Comparison of ENCODE assay signal across 23 cellular contexts in the genomic region with DNA sequence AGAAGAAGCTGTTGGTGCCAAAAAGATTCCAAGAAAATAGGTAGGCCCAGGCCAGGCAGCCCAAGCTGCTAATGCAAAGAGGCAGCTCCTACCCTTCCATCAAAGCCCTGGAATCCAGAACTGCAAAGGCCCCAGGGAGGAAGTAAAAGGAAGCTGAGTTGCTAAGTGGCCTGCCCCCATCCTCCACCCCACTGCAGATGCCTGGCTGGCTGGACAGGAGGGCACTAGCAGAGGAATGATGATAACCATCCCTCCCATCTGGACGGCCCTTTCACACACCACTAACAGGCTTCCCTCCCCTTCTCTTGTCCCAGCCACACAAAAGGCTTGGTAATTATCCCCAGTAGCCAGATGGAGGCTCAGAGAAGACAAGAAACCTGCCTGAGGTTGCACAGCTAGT. TPM values are rescaled to one million over a fixed set of nuclear protein-coding genes. Genes with fewer than 3 reads are reported as not detected.
DNase-seq lines count a peak whose midpoint lies in the region; ATAC-seq, FAIRE-seq and TF ChIP-seq lines count a peak whose summit lies in the region.
"Had no signal": no experiment of that assay in that cellular context is flagged by ENCODE, and none has a peak within 500 bp of the region (broad histone marks: within the 10 kb centered on the region; RNA-seq: fewer than 3 reads in every experiment).

No MANE protein-coding gene starts in this region.

- intact Hi-C loops in activated CD4-positive, alpha-beta memory T cell treated with anti-CD3 and anti-CD28 coated beads for 36 hours (cut with micrococcal nuclease), result no loop called here
- intact Hi-C loops in pancreas (cut with DNase I), result no loop called here

- H4K91ac ChIP-seq in trophoblast cell (ENCODE audit: low read depth, low read length), result no peak overlapping the region

- CTCF ChIA-PET in activated CD4-positive, alpha-beta memory T cell treated with anti-CD3 and anti-CD28 coated beads for 36 hours (lab: Charles Lee), result no interaction called here

- no peaks in the 10 kb centered on the region for H3K9me3 ChIP-seq in trophoblast cell (ENCODE audit: insufficient read depth, low read depth, low read length)
- H3K9me3 ChIP-seq in pancreas, result no peaks in the 10 kb centered on the region

- peak overlapping the region; percentile 4 for H3K4me2 ChIP-seq in trophoblast cell (ENCODE audit: low read length)
- H3K4me2 ChIP-seq: BLaER1 treated with 17β-estradiol and CSF1 and Interleukin-3, amounts not matched to agents 10 nM and 100 nM; GM23338 had no signal

- no peaks in the 10 kb centered on the region for H3K36me3 Mint-ChIP-seq in activated CD4-positive, alpha-beta memory T cell treated with anti-CD3 and anti-CD28 coated beads for 36 hours
- H3K36me3 Mint-ChIP-seq: CD14-positive monocyte; CD8-positive, alpha-beta memory T cell had no signal

- no peak overlapping the region for H2AK5ac ChIP-seq in trophoblast cell (ENCODE audit: low read length)

- H3K18ac ChIP-seq in trophoblast cell (ENCODE audit: low read length), result no peak overlapping the region

- H3K27ac ChIP-seq in trophoblast cell (ENCODE audit: low read depth, low read length), result peak overlapping the region; percentile 43
- no peak overlapping the region for H3K27ac ChIP-seq in pancreas
- H3K27ac ChIP-seq: 22Rv1; BLaER1 treated with 17β-estradiol and CSF1 and Interleukin-3, amounts not matched to agents 10 nM and 100 nM had no signal

- H3K4ac ChIP-seq in trophoblast cell (ENCODE audit: low read depth, low read length), result no peak overlapping the region

- no peak overlapping the region for H3K14ac ChIP-seq in trophoblast cell (ENCODE audit: low read length)

- H3K9me3 Mint-ChIP-seq in activated CD4-positive, alpha-beta memory T cell treated with anti-CD3 and anti-CD28 coated beads for 36 hours, result no peaks in the 10 kb centered on the region
- H3K9me3 Mint-ChIP-seq: CD4-positive, alpha-beta T cell; CD8-positive, alpha-beta memory T cell; GM23338 had no signal

- H2AFZ ChIP-seq in trophoblast cell (ENCODE audit: insufficient read depth, low read length, poor library complexity), result no peak overlapping the region
- H2AFZ ChIP-seq: GM23338 had no signal

- no peak overlapping the region for H3K4me3 Mint-ChIP-seq in activated CD4-positive, alpha-beta memory T cell treated with anti-CD3 and anti-CD28 coated beads for 36 hours
- H3K4me3 Mint-ChIP-seq: B cell; CD14-positive monocyte; CD4-positive, alpha-beta T cell; CD8-positive, alpha-beta memory T cell; GM23338; H9 had no signal

- no peak overlapping the region for H3K23ac ChIP-seq in trophoblast cell (ENCODE audit: low read length)

- H2BK5ac ChIP-seq in trophoblast cell (ENCODE audit: low read depth, low read length, poor library complexity), result no peak overlapping the region

- FAIRE-seq in pancreas (lab: Jason Lieb, UNC), result no peak
- FAIRE-seq: A204.1, D721Med, GM12878 had no signal

- DNase-seq in NCI-H82 (lab: John Stamatoyannopoulos, UW) (peak; percentile 6), NCI-H82 treated with DMSO at 0.1 percent for 48 hours (lab: John Stamatoyannopoulos, UW; ENCODE audit: unreplicated experiment) (no peak), NCI-H69 (lab: John Stamatoyannopoulos, UW) (peak; percentile 28), trophoblast cell (peak in 1 of 2 donors; percentile 7), dedifferentiated amniotic fluid mesenchymal stem cell (ENCODE audit: extremely low spot score) (no peak), pancreas (no peak)
- DNase-seq in activated CD4-positive, alpha-beta memory T cell treated with anti-CD3 and anti-CD28 coated beads for 36 hours, result no peak
- DNase-seq: CD4-positive, alpha-beta T cell; CD8-positive, alpha-beta memory T cell; DMS153; DND-41; GDM1; H9 had no signal

- H3K4me1 ChIP-seq in trophoblast cell (ENCODE audit: control insufficient read depth in 1 of 2, insufficient read depth in 2 of 2, low read length in 2 of 2) (peaks cover 19 to 30% of the 10 kb centered on the region in 2 experiments), pancreas (no peaks in the 10 kb centered on the region)
- H3K4me1 ChIP-seq: BLaER1 treated with 17β-estradiol and CSF1 and Interleukin-3, amounts not matched to agents 10 nM and 100 nM had no signal

- no peaks in the 10 kb centered on the region for H3K79me1 ChIP-seq in trophoblast cell (ENCODE audit: low read length)

- ATAC-seq in SK-N-SH treated with all-trans-retinoic acid at 6 μM for 48 hours, result no peak; the same call in 2 of the 3 replicates
- no peak for ATAC-seq in pancreas
- ATAC-seq: GM12878, GM23338, HCT116 had no signal

- H3K9ac ChIP-seq in trophoblast cell (ENCODE audit: low read length), result no peak overlapping the region
- H3K9ac ChIP-seq: BLaER1 treated with 17β-estradiol and CSF1 and Interleukin-3, amounts not matched to agents 10 nM and 100 nM had no signal

- H3K4me1 Mint-ChIP-seq in activated CD4-positive, alpha-beta memory T cell treated with anti-CD3 and anti-CD28 coated beads for 36 hours (ENCODE audit: low read depth), result no peaks in the 10 kb centered on the region
- H3K4me1 Mint-ChIP-seq: B cell; CD14-positive monocyte; CD8-positive, alpha-beta memory T cell; GM23338; H9 had no signal

- H3K27ac Mint-ChIP-seq in activated CD4-positive, alpha-beta memory T cell treated with anti-CD3 and anti-CD28 coated beads for 36 hours, result no peak overlapping the region
- H3K27ac Mint-ChIP-seq: B cell; CD14-positive monocyte; CD4-positive, alpha-beta T cell; GM23338; H9 had no signal

- H3K27me3 Mint-ChIP-seq in activated CD4-positive, alpha-beta memory T cell treated with anti-CD3 and anti-CD28 coated beads for 36 hours, result no peaks in the 10 kb centered on the region
- H3K27me3 Mint-ChIP-seq: B cell; CD4-positive, alpha-beta T cell had no signal

- WGBS in trophoblast cell (ENCODE audit: extremely low coverage, insufficient coverage, insufficient read length), result no CpG with 5 or more reads among the region's 1 CpG
- 54 to 94% methylated on average over 1 of the region's 1 CpG for WGBS in pancreas, 2 donors

- no peaks in the 10 kb centered on the region for H3K27me3 ChIP-seq in trophoblast cell (ENCODE audit: insufficient read depth, low read length)
- H3K27me3 ChIP-seq in pancreas, result peaks cover 0 to 7% (median 0%) of the 10 kb centered on the region in 4 donors

- H3K4me3 ChIP-seq in trophoblast cell (ENCODE audit: low read depth, low read length) (no peak overlapping the region), pancreas (no peak overlapping the region)
- H3K4me3 ChIP-seq: BLaER1 treated with 17β-estradiol and CSF1 and Interleukin-3, amounts not matched to agents 10 nM and 100 nM; GM12878; GM23338 had no signal

- H2BK120ac ChIP-seq in trophoblast cell (ENCODE audit: insufficient read depth, low read length, poor library complexity), result no peak overlapping the region

- no peak for TF ChIP-seq CTCF in pancreas (IDR thresholded peaks at IDR 0.05)

- H4K12ac ChIP-seq in trophoblast cell (ENCODE audit: low read depth, low read length), result no peak overlapping the region

- H4K8ac ChIP-seq in trophoblast cell (ENCODE audit: low read depth, low read length), result no peak overlapping the region

- no peaks in the 10 kb centered on the region for H3K36me3 ChIP-seq in trophoblast cell (ENCODE audit: control insufficient read depth in 1 of 2, insufficient read depth in 2 of 2, low read length in 2 of 2)
- H3K36me3 ChIP-seq in pancreas, result no peaks in the 10 kb centered on the region
- H3K36me3 ChIP-seq: BLaER1 treated with 17β-estradiol and CSF1 and Interleukin-3, amounts not matched to agents 10 nM and 100 nM had no signal

- POLR2A ChIA-PET in activated CD4-positive, alpha-beta memory T cell treated with anti-CD3 and anti-CD28 coated beads for 36 hours (lab: Charles Lee), result no interaction called here

- H2BK12ac ChIP-seq in trophoblast cell (ENCODE audit: low read length), result no peak overlapping the region

- H3K79me2 ChIP-seq in trophoblast cell (ENCODE audit: control insufficient read depth, insufficient read depth, low read length, poor library complexity), result no peaks in the 10 kb centered on the region

TF ChIP-seq in SK-N-SH treated with all-trans-retinoic acid at 6 μM for 48 hours, 23 proteins besides CTCF, POLR2A, EP300 and RAD21:
- TF ChIP-seq ISL1 (CRISPR knock-in tag; IDR thresholded peaks at IDR 0.05) (no peak), PPARA (CRISPR knock-in tag; IDR thresholded peaks at IDR 0.05; ENCODE audit: borderline replicate concordance) (no peak), TCF4 (CRISPR knock-in tag; IDR thresholded peaks at IDR 0.05; ENCODE audit: borderline replicate concordance) (0 out of 2 replicates have a peak, but pooled peaks have one; percentile 22), ZC3H10 (CRISPR knock-in tag; IDR thresholded peaks at IDR 0.05) (no peak), ZFP3 (CRISPR knock-in tag; IDR thresholded peaks at IDR 0.05) (peak; percentile 83; the same call in 1 of the 2 replicates)
- TF ChIP-seq, protein P1, sequence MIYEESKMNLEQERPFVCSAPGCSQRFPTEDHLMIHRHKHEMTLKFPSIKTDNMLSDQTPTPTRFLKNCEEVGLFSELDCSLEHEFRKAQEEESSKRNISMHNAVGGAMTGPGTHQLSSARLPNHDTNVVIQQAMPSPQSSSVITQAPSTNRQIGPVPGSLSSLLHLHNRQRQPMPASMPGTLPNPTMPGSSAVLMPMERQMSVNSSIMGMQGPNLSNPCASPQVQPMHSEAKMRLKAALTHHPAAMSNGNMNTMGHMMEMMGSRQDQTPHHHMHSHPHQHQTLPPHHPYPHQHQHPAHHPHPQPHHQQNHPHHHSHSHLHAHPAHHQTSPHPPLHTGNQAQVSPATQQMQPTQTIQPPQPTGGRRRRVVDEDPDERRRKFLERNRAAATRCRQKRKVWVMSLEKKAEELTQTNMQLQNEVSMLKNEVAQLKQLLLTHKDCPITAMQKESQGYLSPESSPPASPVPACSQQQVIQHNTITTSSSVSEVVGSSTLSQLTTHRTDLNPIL (CRISPR knock-in tag; IDR thresholded peaks at IDR 0.05; ENCODE audit: low read depth), result no peak
- TF ChIP-seq, protein P2, sequence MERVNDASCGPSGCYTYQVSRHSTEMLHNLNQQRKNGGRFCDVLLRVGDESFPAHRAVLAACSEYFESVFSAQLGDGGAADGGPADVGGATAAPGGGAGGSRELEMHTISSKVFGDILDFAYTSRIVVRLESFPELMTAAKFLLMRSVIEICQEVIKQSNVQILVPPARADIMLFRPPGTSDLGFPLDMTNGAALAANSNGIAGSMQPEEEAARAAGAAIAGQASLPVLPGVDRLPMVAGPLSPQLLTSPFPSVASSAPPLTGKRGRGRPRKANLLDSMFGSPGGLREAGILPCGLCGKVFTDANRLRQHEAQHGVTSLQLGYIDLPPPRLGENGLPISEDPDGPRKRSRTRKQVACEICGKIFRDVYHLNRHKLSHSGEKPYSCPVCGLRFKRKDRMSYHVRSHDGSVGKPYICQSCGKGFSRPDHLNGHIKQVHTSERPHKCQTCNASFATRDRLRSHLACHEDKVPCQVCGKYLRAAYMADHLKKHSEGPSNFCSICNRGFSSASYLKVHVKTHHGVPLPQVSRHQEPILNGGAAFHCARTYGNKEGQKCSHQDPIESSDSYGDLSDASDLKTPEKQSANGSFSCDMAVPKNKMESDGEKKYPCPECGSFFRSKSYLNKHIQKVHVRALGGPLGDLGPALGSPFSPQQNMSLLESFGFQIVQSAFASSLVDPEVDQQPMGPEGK (CRISPR knock-in tag; IDR thresholded peaks at IDR 0.05; ENCODE audit: borderline replicate concordance), result no peak
TF ChIP-seq in SK-N-SH treated with all-trans-retinoic acid at 6 μM for 48 hours: peak in this region for 2.

RNA-seq across cellular contexts. Expression of a gene that starts 32.4 kb away (rescaled TPM):
- 36.2 and 41.6 TPM in 2 replicates for polyA plus RNA-seq in trophoblast cell (2013)
- 10 to 100 TPM; 20.7 to 22.1 TPM for total RNA-seq in activated CD4-positive, alpha-beta memory T cell treated with anti-CD3 and anti-CD28 coated beads for 36 hours
- 10 to 100 TPM in 3 of 6 donors, 1 to 10 TPM in 3; 6.1 to 20.0 (median 8.8) TPM for total RNA-seq in pancreas
- 10 to 100 TPM in 1 of 2 donors, 1 to 10 TPM in 1; 5.4 to 16.6 TPM for polyA plus RNA-seq in pancreas

Comparison
In these comparisons a context has a peak if more than half of its experiments do, and no peak if none do; other contexts are left out.
1. DNase-seq: peak in NCI-H82 (single experiment) and NCI-H69 (single experiment); none in NCI-H82 treated with DMSO at 0.1 percent for 48 hours (single experiment), activated CD4-positive, alpha-beta memory T cell treated with anti-CD3 and anti-CD28 coated beads for 36 hours (single experiment), dedifferentiated amniotic fluid mesenchymal stem cell (single experiment) and pancreas (0 of 6).